ENCODE assay signal across 16 cellular contexts in the genomic region with DNA sequence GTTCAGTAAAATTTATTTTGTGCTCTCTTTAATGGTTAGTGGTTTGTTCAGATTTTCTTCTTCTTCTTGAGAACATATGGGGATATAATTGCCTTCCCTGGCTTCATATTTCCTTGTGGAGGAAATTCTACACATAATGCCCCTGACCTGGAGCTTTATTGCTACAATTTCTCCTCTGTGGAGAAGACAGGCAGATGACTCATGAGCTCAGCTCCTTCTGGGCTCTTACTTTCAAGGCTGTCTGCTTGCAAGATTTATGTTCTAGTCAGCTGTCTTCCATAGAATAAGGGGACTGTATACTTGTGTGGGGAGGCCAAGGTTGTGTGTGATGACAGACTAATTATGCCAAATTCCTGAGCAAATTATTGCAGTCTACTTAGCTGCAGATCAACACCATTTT. TPM values are rescaled to one million over a fixed set of nuclear protein-coding genes. Genes with fewer than 3 reads are reported as not detected.
DNase-seq lines count a peak whose midpoint lies in the region; ATAC-seq, FAIRE-seq and TF ChIP-seq lines count a peak whose summit lies in the region.
"Had no signal": no experiment of that assay in that cellular context is flagged by ENCODE, and none has a peak within 500 bp of the region (broad histone marks: within the 10 kb centered on the region; RNA-seq: fewer than 3 reads in every experiment).

No MANE protein-coding gene starts in this region.

- TF ChIP-seq CTCF in A673 (conservative IDR thresholded peaks at IDR 0.05; ENCODE audit: low read depth, low read length) (no peak), coronary artery (IDR thresholded peaks at IDR 0.05) (no peak)

- no peak for FAIRE-seq in HTR-8/SVneo (lab: Jason Lieb, UNC)

- H3K27me3 ChIP-seq in A673 (replicated peaks; ENCODE audit: insufficient read depth, low read depth, low read length, poor library complexity) (no peaks in the 10 kb centered on the region), MG63 (no peaks in the 10 kb centered on the region)
- H3K27me3 ChIP-seq: colonic mucosa had no signal

- H3K4me3 ChIP-seq in A673 (ENCODE audit: low read depth, low read length, poor library complexity, severe bottlenecking) (no peak overlapping the region), coronary artery (no peak overlapping the region), MG63 (no peak overlapping the region)
- H3K4me3 ChIP-seq: colonic mucosa, lung had no signal

- intact Hi-C loops in A673 (cut with micrococcal nuclease; ENCODE audit: unreplicated experiment), result loop anchor here (5.0 kb wide), 1 partner anchor 270 kb away; a partner anchor contains a TSS

- POLR2A ChIA-PET in A673 (lab: Charles Lee; ENCODE audit: low non-redundant PET), result no interaction called here

- H3K4me1 ChIP-seq in A673 (ENCODE audit: insufficient read depth, low read length, poor library complexity, severe bottlenecking), result no peaks in the 10 kb centered on the region
- H3K4me1 ChIP-seq: colonic mucosa had no signal

- no peaks in the 10 kb centered on the region for H3K36me3 ChIP-seq in A673 (ENCODE audit: insufficient read depth, low read length, poor library complexity, severe bottlenecking)
- no peaks in the 10 kb centered on the region for H3K36me3 ChIP-seq in MG63
- H3K36me3 ChIP-seq: colonic mucosa had no signal

- no peak overlapping the region for H3K27ac ChIP-seq in A673 (ENCODE audit: low read depth, low read length, poor library complexity, severe bottlenecking)
- no peak overlapping the region for H3K27ac ChIP-seq in coronary artery
- H3K27ac ChIP-seq: colonic mucosa had no signal

- CTCF ChIA-PET in A673 (lab: Charles Lee), result interaction anchor here (0.8 kb wide), 1 partner anchor 68 kb away, joined by 3 read pairs; a partner anchor contains a TSS

- DNase-seq in A673 (ENCODE audit: low spot score) (peak; percentile 75), HTR-8/SVneo (ENCODE audit: insufficient read length, low spot score) (peak; percentile 46), glomerular visceral epithelial cell (ENCODE audit: extremely low spot score) (peak; percentile 25), coronary artery (ENCODE audit: low spot score) (no peak), NCI-H510A (lab: John Stamatoyannopoulos, UW) (no peak), MG63 (no peak), T-helper 9 cell (no peak)
- DNase-seq: activated CD8-positive, alpha-beta T cell treated with anti-CD3 and anti-CD28 coated beads, Interleukin-2, amount 10 ng/mL, durations not matched to agents 7 days and 5 days; activated naive CD4-positive, alpha-beta T cell treated with anti-CD3 and anti-CD28 coated beads, Interleukin-2, amount 50 U/mL, for 16 hours; colonic mucosa; GOT3; NCI-H1436 treated with DMSO at 0.1 percent for 48 hours; T-helper 2 cell had no signal

- H3K9me3 ChIP-seq in A673 (ENCODE audit: low read depth, low read length, poor library complexity, severe bottlenecking), result no peaks in the 10 kb centered on the region
- H3K9me3 ChIP-seq in MG63, result no peaks in the 10 kb centered on the region
- H3K9me3 ChIP-seq: colonic mucosa had no signal

- no TSS peak for BruUV-seq in A673 (replicated peaks; lab: Mats Ljungman, UMichigan)

- peak; percentile 56 for ATAC-seq in SK-N-SH treated with all-trans-retinoic acid at 6 μM for 48 hours
- ATAC-seq: activated CD8-positive, alpha-beta T cell treated with anti-CD3 and anti-CD28 coated beads, Interleukin-2, amount 10 ng/mL, durations not matched to agents 7 days and 5 days had no signal

TF ChIP-seq in SK-N-SH treated with all-trans-retinoic acid at 6 μM for 48 hours, 23 proteins besides CTCF, POLR2A, EP300 and RAD21:
- TF ChIP-seq ZC3H10 (CRISPR knock-in tag; IDR thresholded peaks at IDR 0.05) (peak; percentile 32; the same call in 1 of the 2 replicates), ZNF565 (CRISPR knock-in tag; conservative IDR thresholded peaks at IDR 0.05; ENCODE audit: low read depth) (no peak)

RNA-seq across cellular contexts. Expression of a gene that starts 1.6 kb away (rescaled TPM):
- total RNA-seq in A673 (2021), result 0.11 TPM in 1 of 2 replicates, not detected in the other
- total RNA-seq in MG63 (2014; rRNA removed; shearing (Covaris generic); ENCODE audit: low replicate concordance), result not detected in 2 replicates
- total RNA-seq: colonic mucosa, ureter had no signal

RNA-seq across cellular contexts. Expression of a gene that starts 43.1 kb away (rescaled TPM):
- 123 and 150 TPM in 2 replicates for total RNA-seq in A673 (2021)
- total RNA-seq in MG63 (2014; rRNA removed; shearing (Covaris generic); ENCODE audit: low replicate concordance), result 38.4 and 57.1 TPM in 2 replicates

Comparison
In these comparisons a context has a peak if more than half of its experiments do, and no peak if none do; other contexts are left out.
1. DNase-seq: peak in A673 (single experiment), HTR-8/SVneo (single experiment) and glomerular visceral epithelial cell (single experiment); none in coronary artery (single experiment), NCI-H510A (single experiment), MG63 (single experiment) and T-helper 9 cell (single experiment).